ENCODE assay signal across 9 cellular contexts in genomic region chr13:99151516-99151915, GRCh38. TPM values are rescaled to one million over a fixed set of nuclear protein-coding genes. Genes with fewer than 3 reads are reported as not detected.
DNase-seq lines count a peak whose midpoint lies in the region; ATAC-seq and TF ChIP-seq lines count a peak whose summit lies in the region.
"Had no signal": no experiment of that assay in that cellular context is flagged by ENCODE, and none has a peak within 500 bp of the region (broad histone marks: within the 10 kb centered on the region; RNA-seq: fewer than 3 reads in every experiment).

No MANE protein-coding gene starts in this region.

- H3K4me1 Mint-ChIP-seq in activated CD4-positive, alpha-beta memory T cell treated with anti-CD3 and anti-CD28 coated beads for 36 hours (ENCODE audit: low read depth) = peaks cover 11% of the 10 kb centered on the region

- no peaks in the 10 kb centered on the region for H3K27me3 Mint-ChIP-seq in activated CD4-positive, alpha-beta memory T cell treated with anti-CD3 and anti-CD28 coated beads for 36 hours

- CTCF ChIA-PET in activated CD4-positive, alpha-beta memory T cell treated with anti-CD3 and anti-CD28 coated beads for 36 hours (lab: Charles Lee) = no interaction called here

- peak in 1 of 2 donors; percentile 34 for DNase-seq in activated naive CD4-positive, alpha-beta T cell treated with anti-CD3 and anti-CD28 coated beads, Interleukin-2, amount 50 U/mL, for 72 hours (ENCODE audit: low spot score in 2 of 2)
- no peak for DNase-seq in activated naive CD4-positive, alpha-beta T cell treated with anti-CD3 and anti-CD28 coated beads, Interleukin-2, amount 50 U/mL, for 16 hours
- peak; percentile 50 for DNase-seq in activated CD4-positive, alpha-beta memory T cell treated with anti-CD3 and anti-CD28 coated beads for 36 hours
- peak; percentile 43 for DNase-seq in stimulated activated CD8-positive, alpha-beta memory T cell treated with anti-CD3 and anti-CD28 coated beads, Interleukin-4, amount 100 ng/mL, for 48 hours
- no peak for DNase-seq in epidermal melanocyte (ENCODE audit: insufficient read length, low spot score)
- no peak for DNase-seq in GF-D8 (lab: John Stamatoyannopoulos, UW)
- DNase-seq in stomach = no peak

- H3K9me3 ChIP-seq in stomach = no peaks in the 10 kb centered on the region
- H3K9me3 ChIP-seq: Caco-2 had no signal

- ATAC-seq in activated naive CD4-positive, alpha-beta T cell treated with anti-CD3 and anti-CD28 coated beads, Interleukin-2, amount 50 U/mL, for 72 hours = peak; percentile 94 to 97
- peak; percentile 97 for ATAC-seq in HG03066 (IDR thresholded peaks at IDR 0.05; ENCODE audit: low read depth, unreplicated experiment)

- no peak overlapping the region for H3K4me3 ChIP-seq in stomach

- POLR2A ChIA-PET in activated CD4-positive, alpha-beta memory T cell treated with anti-CD3 and anti-CD28 coated beads for 36 hours (lab: Charles Lee) = no interaction called here

- H3K4me3 Mint-ChIP-seq in activated CD4-positive, alpha-beta memory T cell treated with anti-CD3 and anti-CD28 coated beads for 36 hours = no peak overlapping the region

- no peak for TF ChIP-seq POLR2A in stomach (IDR thresholded peaks at IDR 0.05)

- WGBS in stomach, 5 donors = 72 to 76% (median 73%) methylated on average over 4 of the region's 4 CpGs

- peaks cover 0 to 35% (median 0%) of the 10 kb centered on the region in 3 donors for H3K27me3 ChIP-seq in stomach

- intact Hi-C loops in activated CD4-positive, alpha-beta memory T cell treated with anti-CD3 and anti-CD28 coated beads for 36 hours (cut with micrococcal nuclease) = no loop called here
- intact Hi-C loops in stomach (cut with DNase I; ENCODE audit: low total_unique reads) = no loop called here

- H3K27ac ChIP-seq in stomach = no peak overlapping the region

- TF ChIP-seq EP300 in stomach (IDR thresholded peaks at IDR 0.05) = no peak

- no peak for TF ChIP-seq CTCF in stomach (IDR thresholded peaks at IDR 0.05)

- no peaks in the 10 kb centered on the region for H3K36me3 ChIP-seq in stomach

- no peaks in the 10 kb centered on the region for H3K4me1 ChIP-seq in stomach
- H3K4me1 ChIP-seq: Caco-2 had no signal

- peaks cover 10 to 15% of the 10 kb centered on the region in 2 donors for H3K9me3 Mint-ChIP-seq in activated naive CD4-positive, alpha-beta T cell treated with anti-CD3 and anti-CD28 coated beads, Interleukin-2, amount 50 U/mL, for 72 hours
- no peaks in the 10 kb centered on the region for H3K9me3 Mint-ChIP-seq in activated CD4-positive, alpha-beta memory T cell treated with anti-CD3 and anti-CD28 coated beads for 36 hours

- H3K36me3 Mint-ChIP-seq in activated naive CD4-positive, alpha-beta T cell treated with anti-CD3 and anti-CD28 coated beads, Interleukin-2, amount 50 U/mL, for 72 hours = no peaks in the 10 kb centered on the region
- H3K36me3 Mint-ChIP-seq in activated CD4-positive, alpha-beta memory T cell treated with anti-CD3 and anti-CD28 coated beads for 36 hours = no peaks in the 10 kb centered on the region

- no peak overlapping the region for H3K27ac Mint-ChIP-seq in activated naive CD4-positive, alpha-beta T cell treated with anti-CD3 and anti-CD28 coated beads, Interleukin-2, amount 50 U/mL, for 72 hours
- H3K27ac Mint-ChIP-seq in activated CD4-positive, alpha-beta memory T cell treated with anti-CD3 and anti-CD28 coated beads for 36 hours = no peak overlapping the region

RNA-seq across cellular contexts. Expression of gene UBAC2, which starts 49.1 kb away (rescaled TPM):
- total RNA-seq in activated naive CD4-positive, alpha-beta T cell treated with anti-CD3 and anti-CD28 coated beads, Interleukin-2, amount 50 U/mL, for 72 hours = 10 to 100 TPM; 52.4 to 55.6 TPM
- total RNA-seq in activated CD4-positive, alpha-beta memory T cell treated with anti-CD3 and anti-CD28 coated beads for 36 hours = 10 to 100 TPM; 51.8 to 54.5 TPM
- total RNA-seq in stomach = 10 to 100 TPM; 18.1 to 68.8 (median 35.1) TPM
- 10 to 100 TPM; 37.3 to 53.7 (median 42.9) TPM for polyA plus RNA-seq in stomach

Comparison
In these comparisons a context has a peak if more than half of its experiments do, and no peak if none do; other contexts are left out.
1. DNase-seq: peak in activated CD4-positive, alpha-beta memory T cell treated with anti-CD3 and anti-CD28 coated beads for 36 hours (single experiment) and stimulated activated CD8-positive, alpha-beta memory T cell treated with anti-CD3 and anti-CD28 coated beads, Interleukin-4, amount 100 ng/mL, for 48 hours (single experiment); none in activated naive CD4-positive, alpha-beta T cell treated with anti-CD3 and anti-CD28 coated beads, Interleukin-2, amount 50 U/mL, for 16 hours (single experiment), epidermal melanocyte (single experiment), GF-D8 (single experiment) and stomach (single experiment).